ENCODE assay signal across 1 cellular context in genomic region chrX:152861116-152861515, GRCh38.
TF ChIP-seq lines count a peak whose summit lies in the region.

No MANE protein-coding gene starts in this region.

TF ChIP-seq in GM23338, 12 proteins besides CTCF, POLR2A, EP300 and RAD21:
- TF ChIP-seq NANOG (IDR thresholded peaks at IDR 0.05; ENCODE audit: borderline replicate concordance) (no peak), EZH2phosphoT487 (IDR thresholded peaks at IDR 0.05; ENCODE audit: unreplicated experiment) (no peak), EZH2 (IDR thresholded peaks at IDR 0.05; ENCODE audit: low read depth, unreplicated experiment) (no peak), POLR2AphosphoS5 (IDR thresholded peaks at IDR 0.05; ENCODE audit: low read depth) (no peak), CREB1 (CRISPR knock-in tag; IDR thresholded peaks at IDR 0.05; ENCODE audit: low read depth) (no peak), ETS1 (IDR thresholded peaks at IDR 0.05) (no peak), ZNF331 (CRISPR knock-in tag; IDR thresholded peaks at IDR 0.05; ENCODE audit: low read depth) (no peak), ZNF114 (CRISPR knock-in tag; IDR thresholded peaks at IDR 0.05) (no peak), JUNB (IDR thresholded peaks at IDR 0.05; ENCODE audit: unreplicated experiment) (no peak), STAT1 (IDR thresholded peaks at IDR 0.05; ENCODE audit: unreplicated experiment) (no peak), ZNF462 (CRISPR knock-in tag; IDR thresholded peaks at IDR 0.05) (no peak)
- TF ChIP-seq, protein P1, sequence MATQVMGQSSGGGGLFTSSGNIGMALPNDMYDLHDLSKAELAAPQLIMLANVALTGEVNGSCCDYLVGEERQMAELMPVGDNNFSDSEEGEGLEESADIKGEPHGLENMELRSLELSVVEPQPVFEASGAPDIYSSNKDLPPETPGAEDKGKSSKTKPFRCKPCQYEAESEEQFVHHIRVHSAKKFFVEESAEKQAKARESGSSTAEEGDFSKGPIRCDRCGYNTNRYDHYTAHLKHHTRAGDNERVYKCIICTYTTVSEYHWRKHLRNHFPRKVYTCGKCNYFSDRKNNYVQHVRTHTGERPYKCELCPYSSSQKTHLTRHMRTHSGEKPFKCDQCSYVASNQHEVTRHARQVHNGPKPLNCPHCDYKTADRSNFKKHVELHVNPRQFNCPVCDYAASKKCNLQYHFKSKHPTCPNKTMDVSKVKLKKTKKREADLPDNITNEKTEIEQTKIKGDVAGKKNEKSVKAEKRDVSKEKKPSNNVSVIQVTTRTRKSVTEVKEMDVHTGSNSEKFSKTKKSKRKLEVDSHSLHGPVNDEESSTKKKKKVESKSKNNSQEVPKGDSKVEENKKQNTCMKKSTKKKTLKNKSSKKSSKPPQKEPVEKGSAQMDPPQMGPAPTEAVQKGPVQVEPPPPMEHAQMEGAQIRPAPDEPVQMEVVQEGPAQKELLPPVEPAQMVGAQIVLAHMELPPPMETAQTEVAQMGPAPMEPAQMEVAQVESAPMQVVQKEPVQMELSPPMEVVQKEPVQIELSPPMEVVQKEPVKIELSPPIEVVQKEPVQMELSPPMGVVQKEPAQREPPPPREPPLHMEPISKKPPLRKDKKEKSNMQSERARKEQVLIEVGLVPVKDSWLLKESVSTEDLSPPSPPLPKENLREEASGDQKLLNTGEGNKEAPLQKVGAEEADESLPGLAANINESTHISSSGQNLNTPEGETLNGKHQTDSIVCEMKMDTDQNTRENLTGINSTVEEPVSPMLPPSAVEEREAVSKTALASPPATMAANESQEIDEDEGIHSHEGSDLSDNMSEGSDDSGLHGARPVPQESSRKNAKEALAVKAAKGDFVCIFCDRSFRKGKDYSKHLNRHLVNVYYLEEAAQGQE (IDR thresholded peaks at IDR 0.05; ENCODE audit: unreplicated experiment): no peak
